In genomic region chr3:9715127-9715526, GRCh38 we compare ENCODE assay signal across 1 cellular context.
TF ChIP-seq lines count a peak whose summit lies in the region.

No MANE protein-coding gene starts in this region.

TF ChIP-seq in K562, 482 proteins besides CTCF, POLR2A, EP300 and RAD21:
- TF ChIP-seq GMEB1 (CRISPR knock-in tag; IDR thresholded peaks at IDR 0.05) (no peak), ELF2 (CRISPR knock-in tag; IDR thresholded peaks at IDR 0.05) (no peak), ZNF830 (CRISPR knock-in tag; IDR thresholded peaks at IDR 0.05) (no peak), FOXK1 (CRISPR knock-in tag; IDR thresholded peaks at IDR 0.05; ENCODE audit: borderline replicate concordance) (0 out of 2 replicates have a peak, but pooled peaks have one; percentile 53), GTF2E2 (tag; IDR thresholded peaks at IDR 0.05) (0 out of 2 replicates have a peak, but pooled peaks have one; percentile 22), EWSR1 (IDR thresholded peaks at IDR 0.05; ENCODE audit: borderline replicate concordance, low read depth, partially characterized antibody) (no peak), ZNF395 (CRISPR knock-in tag; IDR thresholded peaks at IDR 0.05) (peak; percentile 45; the same call in 1 of the 2 replicates), CHCHD3 (CRISPR knock-in tag; IDR thresholded peaks at IDR 0.05) (no peak), SUPT5H (IDR thresholded peaks at IDR 0.05) (no peak), NUFIP1 (IDR thresholded peaks at IDR 0.05; ENCODE audit: partially characterized antibody) (no peak), USF1 (CRISPR knock-in tag; IDR thresholded peaks at IDR 0.05) (0 out of 2 replicates have a peak, but pooled peaks have one; percentile 25), ZNF316 (IDR thresholded peaks at IDR 0.05) (peak; percentile 41; the same call in 1 of the 2 replicates), ZNF740 (CRISPR knock-in tag; IDR thresholded peaks at IDR 0.05) (0 out of 2 replicates have a peak, but pooled peaks have one; percentile 5), ZNF740 (tag; IDR thresholded peaks at IDR 0.05) (no peak), SNIP1 (IDR thresholded peaks at IDR 0.05; ENCODE audit: low read depth) (no peak), KAT2B (IDR thresholded peaks at IDR 0.05; ENCODE audit: low read depth, low read length) (no peak), PBX2 (CRISPR knock-in tag; IDR thresholded peaks at IDR 0.05; ENCODE audit: low read depth) (no peak), PBX2 (tag; conservative IDR thresholded peaks at IDR 0.05; ENCODE audit: low read depth) (no peak), CAMTA2 (CRISPR knock-in tag; conservative IDR thresholded peaks at IDR 0.05) (no peak), ZNF274 (IDR thresholded peaks at IDR 0.05; ENCODE audit: borderline replicate concordance, low read depth, low read length) (no peak)
